In genomic region chr12:26636710-26637328, GRCh38 we compare ENCODE assay signal across 18 cellular contexts.
A peak's percentile ranks its signal among the peaks of the same experiment; 100 is the strongest.
DNase-seq lines count a peak whose midpoint lies in the region; ATAC-seq, FAIRE-seq and TF ChIP-seq lines count a peak whose summit lies in the region.
"Had no signal": no experiment of that assay in that cellular context is flagged by ENCODE, and none has a peak within 500 bp of the region (broad histone marks: within the 10 kb centered on the region; RNA-seq: fewer than 3 reads in every experiment).

No MANE protein-coding gene starts in this region.

- ATAC-seq in T-helper 17 cell (no peak), GM21825 (IDR thresholded peaks at IDR 0.05; ENCODE audit: unreplicated experiment) (no peak)
- ATAC-seq: activated T-cell treated with anti-CD3 and anti-CD28 coated beads, Interleukin-2, amount 50 U/mL, for 72 hours had no signal

- peak overlapping the region; percentile 45 for H3K4me2 ChIP-seq in astrocyte (ENCODE audit: low read length)
- no peak overlapping the region for H3K4me2 ChIP-seq in hepatocyte

- H3K36me3 Mint-ChIP-seq in astrocyte (ENCODE audit: low read depth, unreplicated experiment), result peaks cover 2% of the 10 kb centered on the region
- H3K36me3 Mint-ChIP-seq in T-helper 17 cell (ENCODE audit: low read depth), result peaks cover 5% of the 10 kb centered on the region
- H3K36me3 Mint-ChIP-seq in progenitor cell of endocrine pancreas (ENCODE audit: insufficient read depth), result no peaks in the 10 kb centered on the region

- H2AFZ ChIP-seq in astrocyte (ENCODE audit: low read depth, low read length) (no peak overlapping the region), hepatocyte (no peak overlapping the region)

- H3K4me1 ChIP-seq in astrocyte (ENCODE audit: insufficient read depth, low read length) (peaks cover 15% of the 10 kb centered on the region), hepatocyte (ENCODE audit: insufficient read depth) (no peaks in the 10 kb centered on the region)
- H3K4me1 ChIP-seq: left ventricle myocardium inferior had no signal

- H3K9me2 ChIP-seq in hepatocyte (replicated peaks; ENCODE audit: insufficient read depth), result no peaks in the 10 kb centered on the region

- TF ChIP-seq CTCF in astrocyte (IDR thresholded peaks at IDR 0.05; ENCODE audit: insufficient read depth, low read depth, low read length) (no peak), hepatocyte (IDR thresholded peaks at IDR 0.05; ENCODE audit: poor library complexity) (no peak), progenitor cell of endocrine pancreas (IDR thresholded peaks at IDR 0.05; ENCODE audit: unreplicated experiment) (no peak)

- WGBS in hepatocyte (ENCODE audit: low lambda C conversion rate, missing lambda C conversion rate), result 45% methylated on average over 2 of the region's 2 CpGs

- H3K36me3 ChIP-seq in astrocyte (ENCODE audit: insufficient read depth, low read length) (no peaks in the 10 kb centered on the region), hepatocyte (replicated peaks; ENCODE audit: insufficient read depth, low read depth) (no peaks in the 10 kb centered on the region)
- H3K36me3 ChIP-seq: cardiac muscle cell, gastrocnemius medialis had no signal

- H3K9ac ChIP-seq in astrocyte (ENCODE audit: low read length), result no peak overlapping the region

- no peaks in the 10 kb centered on the region for H3K27me3 ChIP-seq in astrocyte (ENCODE audit: insufficient read depth, low read length)
- H3K27me3 ChIP-seq in hepatocyte, result no peaks in the 10 kb centered on the region
- H3K27me3 ChIP-seq: cardiac muscle cell, gastrocnemius medialis had no signal

- H3K4me3 Mint-ChIP-seq in astrocyte (ENCODE audit: unreplicated experiment) (no peak overlapping the region), T-helper 17 cell (no peak overlapping the region), progenitor cell of endocrine pancreas (ENCODE audit: low read depth) (no peak overlapping the region)
- H3K4me3 Mint-ChIP-seq: activated B cell treated with CpG ODN at 0.5 μM for 24 hours; activated T-cell treated with anti-CD3 and anti-CD28 coated beads, Interleukin-2, amount 50 U/mL, for 72 hours had no signal

- H3K27ac ChIP-seq in astrocyte (ENCODE audit: low read depth, low read length), result peak overlapping the region; percentile 58
- H3K27ac ChIP-seq in hepatocyte, result no peak overlapping the region
- H3K27ac ChIP-seq: 22Rv1, cardiac muscle cell, gastrocnemius medialis, left ventricle myocardium inferior had no signal

- H3K9me3 ChIP-seq in astrocyte (ENCODE audit: insufficient read depth, low read depth, low read length), result no peaks in the 10 kb centered on the region
- no peaks in the 10 kb centered on the region for H3K9me3 ChIP-seq in hepatocyte (ENCODE audit: low read depth)
- no peaks in the 10 kb centered on the region for H3K9me3 ChIP-seq in T-helper 17 cell (ENCODE audit: control insufficient read depth, low read length, poor library complexity, severe bottlenecking)
- H3K9me3 ChIP-seq: gastrocnemius medialis, left ventricle myocardium inferior had no signal

- H3K9me3 Mint-ChIP-seq in astrocyte (ENCODE audit: unreplicated experiment), result no peaks in the 10 kb centered on the region
- H3K9me3 Mint-ChIP-seq in progenitor cell of endocrine pancreas (ENCODE audit: low read depth), result no peaks in the 10 kb centered on the region
- H3K9me3 Mint-ChIP-seq: activated B cell treated with CpG ODN at 0.5 μM for 24 hours; activated T-cell treated with anti-CD3 and anti-CD28 coated beads, Interleukin-2, amount 50 U/mL, for 72 hours had no signal

- H3K27ac Mint-ChIP-seq in astrocyte (ENCODE audit: unreplicated experiment) (peak overlapping the region; percentile 87), T-helper 17 cell (no peak overlapping the region), progenitor cell of endocrine pancreas (no peak overlapping the region)
- H3K27ac Mint-ChIP-seq: activated B cell treated with CpG ODN at 0.5 μM for 24 hours; activated T-cell treated with anti-CD3 and anti-CD28 coated beads, Interleukin-2, amount 50 U/mL, for 72 hours had no signal

- peak; percentile 45 for DNase-seq in DMS53 (lab: John Stamatoyannopoulos, UW)
- no peak for DNase-seq in DMS53 treated with DMSO at 0.1 percent for 48 hours (lab: John Stamatoyannopoulos, UW; ENCODE audit: unreplicated experiment)
- peak; percentile 81 for DNase-seq in astrocyte (ENCODE audit: low read depth)
- peak; percentile 44 for DNase-seq in hepatocyte (ENCODE audit: low spot score)
- DNase-seq in urothelium cell line (ENCODE audit: low spot score), result peak; percentile 57
- DNase-seq in T-helper 17 cell, result no peak
- DNase-seq in progenitor cell of endocrine pancreas (ENCODE audit: low spot score, unreplicated experiment), result no peak
- DNase-seq: activated B cell treated with CpG ODN at 0.5 μM for 24 hours; activated T-cell treated with anti-CD3 and anti-CD28 coated beads, Interleukin-2, amount 50 U/mL, for 72 hours; DND-41; gastrocnemius medialis; left ventricle myocardium inferior; occipital lobe; SHP77 treated with DMSO at 0.1 percent for 48 hours; stimulated activated CD4-positive, alpha-beta T cell treated with anti-CD3 and anti-CD28 coated beads, Interleukin-4, amount 100 ng/mL, for 4 hours had no signal

- H3K79me2 ChIP-seq in astrocyte (ENCODE audit: insufficient read depth, low read length), result no peaks in the 10 kb centered on the region
- no peaks in the 10 kb centered on the region for H3K79me2 ChIP-seq in hepatocyte

- H4K20me1 ChIP-seq in astrocyte (ENCODE audit: insufficient read depth, low read length), result no peaks in the 10 kb centered on the region
- H4K20me1 ChIP-seq in hepatocyte (ENCODE audit: insufficient read depth, poor library complexity, severe bottlenecking), result no peaks in the 10 kb centered on the region

- no peaks in the 10 kb centered on the region for H3K27me3 Mint-ChIP-seq in astrocyte (ENCODE audit: low read depth, unreplicated experiment)
- no peaks in the 10 kb centered on the region for H3K27me3 Mint-ChIP-seq in T-helper 17 cell
- H3K27me3 Mint-ChIP-seq in progenitor cell of endocrine pancreas, result no peaks in the 10 kb centered on the region
- H3K27me3 Mint-ChIP-seq: activated B cell treated with CpG ODN at 0.5 μM for 24 hours had no signal

- peaks cover 34% of the 10 kb centered on the region for H3K4me1 Mint-ChIP-seq in astrocyte (ENCODE audit: low read depth, unreplicated experiment)
- H3K4me1 Mint-ChIP-seq in T-helper 17 cell, result peaks cover 4% of the 10 kb centered on the region
- peaks cover 4% of the 10 kb centered on the region for H3K4me1 Mint-ChIP-seq in progenitor cell of endocrine pancreas (ENCODE audit: low read depth)
- H3K4me1 Mint-ChIP-seq: activated B cell treated with CpG ODN at 0.5 μM for 24 hours had no signal

- H3K4me3 ChIP-seq in astrocyte (ENCODE audit: insufficient read depth, low read depth, low read length) (no peak overlapping the region), hepatocyte (no peak overlapping the region)
- H3K4me3 ChIP-seq: cardiac muscle cell, gastrocnemius medialis, left ventricle myocardium inferior had no signal

- FAIRE-seq in astrocyte (lab: Jason Lieb, UNC), result peak; percentile 5
- peak; percentile 37 for FAIRE-seq in urothelium cell line (lab: Jason Lieb, UNC)

Comparison
In these comparisons a context has a peak if more than half of its experiments do, and no peak if none do; other contexts are left out.
1. DNase-seq: peak in DMS53 (single experiment), astrocyte (single experiment), hepatocyte (single experiment) and urothelium cell line (single experiment); none in DMS53 treated with DMSO at 0.1 percent for 48 hours (single experiment), T-helper 17 cell (0 of 3) and progenitor cell of endocrine pancreas (single experiment).